Comparison of ENCODE assay signal across 29 cellular contexts in the genomic region with DNA sequence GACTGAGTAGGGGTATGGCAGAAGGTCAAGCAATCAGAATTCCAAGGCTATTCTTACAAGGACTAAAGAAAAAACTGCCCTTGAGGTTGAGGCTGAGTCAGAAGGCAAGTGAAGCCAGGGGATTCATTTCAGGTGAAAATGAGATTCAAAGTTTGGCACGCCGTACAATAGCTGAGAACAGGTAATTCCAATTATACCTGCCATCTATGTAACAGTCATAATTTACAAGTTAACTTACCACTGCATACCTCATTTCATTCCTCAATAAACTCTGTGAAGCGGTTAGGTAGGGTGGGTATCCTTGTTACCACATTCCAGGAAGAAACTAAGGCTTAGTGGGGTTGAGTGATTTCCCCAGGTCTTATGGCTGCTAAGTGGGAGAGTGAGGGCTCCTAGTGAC.
"Had no signal": no experiment of that assay in that cellular context is flagged by ENCODE, and none has a peak within 500 bp of the region (broad histone marks: within the 10 kb centered on the region; RNA-seq: fewer than 3 reads in every experiment).

No MANE protein-coding gene starts in this region.

- H3K4me3 Mint-ChIP-seq: activated CD4-positive, alpha-beta T cell treated with anti-CD3 and anti-CD28 coated beads, Interleukin-2, amount 10 ng/mL, durations not matched to agents 7 days and 5 days; activated CD8-positive, alpha-beta T cell treated with anti-CD3 and anti-CD28 coated beads for 36 hours; activated naive CD4-positive, alpha-beta T cell treated with anti-CD3 and anti-CD28 coated beads, Interleukin-2, amount 50 U/mL, for 24 hours; activated naive CD8-positive, alpha-beta T cell treated with anti-CD3 and anti-CD28 coated beads for 36 hours; activated naive CD8-positive, alpha-beta T cell treated with anti-CD3 and anti-CD28 coated beads, Interleukin-2, amount 50 U/mL, for 24 hours; activated T-cell treated with anti-CD3 and anti-CD28 coated beads, Interleukin-2, amount 50 U/mL, for 4 hours; activated T-helper 17 cell treated with anti-CD3 and anti-CD28 coated beads, Interleukin-2, amount 50 U/mL, for 72 hours; effector memory CD8-positive, alpha-beta T cell had no signal

- ATAC-seq: activated CD8-positive, alpha-beta T cell treated with anti-CD3 and anti-CD28 coated beads for 36 hours; activated naive CD8-positive, alpha-beta T cell treated with anti-CD3 and anti-CD28 coated beads, Interleukin-2, amount 50 U/mL, for 24 hours; activated T-cell treated with anti-CD3 and anti-CD28 coated beads, Interleukin-2, amount 50 U/mL, for 4 hours; activated T-helper 17 cell treated with anti-CD3 and anti-CD28 coated beads, Interleukin-2, amount 50 U/mL, for 72 hours; body of pancreas; effector memory CD8-positive, alpha-beta T cell; gastroesophageal sphincter had no signal

- H3K36me3 Mint-ChIP-seq: activated naive CD4-positive, alpha-beta T cell treated with anti-CD3 and anti-CD28 coated beads, Interleukin-2, amount 50 U/mL, for 24 hours; activated naive CD8-positive, alpha-beta T cell treated with anti-CD3 and anti-CD28 coated beads for 36 hours had no signal

- H3K27ac Mint-ChIP-seq: activated CD4-positive, alpha-beta T cell treated with anti-CD3 and anti-CD28 coated beads, Interleukin-2, amount 10 ng/mL, durations not matched to agents 7 days and 5 days; activated CD8-positive, alpha-beta T cell treated with anti-CD3 and anti-CD28 coated beads for 36 hours; activated naive CD8-positive, alpha-beta T cell treated with anti-CD3 and anti-CD28 coated beads for 36 hours; activated naive CD8-positive, alpha-beta T cell treated with anti-CD3 and anti-CD28 coated beads, Interleukin-2, amount 50 U/mL, for 24 hours; activated T-helper 17 cell treated with anti-CD3 and anti-CD28 coated beads, Interleukin-2, amount 50 U/mL, for 72 hours; effector memory CD8-positive, alpha-beta T cell had no signal

- H3K27me3 ChIP-seq: adrenal gland, body of pancreas, esophagus squamous epithelium, gastroesophageal sphincter had no signal

- H3K4me1 Mint-ChIP-seq: activated CD4-positive, alpha-beta T cell treated with anti-CD3 and anti-CD28 coated beads, Interleukin-2, amount 10 ng/mL, durations not matched to agents 7 days and 5 days; activated naive CD4-positive, alpha-beta T cell treated with anti-CD3 and anti-CD28 coated beads, Interleukin-2, amount 50 U/mL, for 24 hours; activated naive CD8-positive, alpha-beta T cell treated with anti-CD3 and anti-CD28 coated beads for 36 hours; activated naive CD8-positive, alpha-beta T cell treated with anti-CD3 and anti-CD28 coated beads, Interleukin-2, amount 50 U/mL, for 24 hours; activated T-helper 17 cell treated with anti-CD3 and anti-CD28 coated beads, Interleukin-2, amount 50 U/mL, for 72 hours had no signal

- DNase-seq: activated CD4-positive, alpha-beta T cell treated with anti-CD3 and anti-CD28 coated beads for 1 hour; activated CD4-positive, alpha-beta T cell treated with anti-CD3 and anti-CD28 coated beads for 4 hours; activated CD4-positive, alpha-beta T cell treated with anti-CD3 and anti-CD28 coated beads, Interleukin-2, amount 10 ng/mL, durations not matched to agents 7 days and 5 days; activated CD4-positive, alpha-beta T cell treated with anti-CD3 and anti-CD28 coated beads, Interleukin-2, amount 50 U/mL, for 48 hours; activated CD8-positive, alpha-beta memory T cell treated with anti-CD3 and anti-CD28 coated beads for 24 hours; activated CD8-positive, alpha-beta T cell treated with anti-CD3 and anti-CD28 coated beads for 36 hours; activated effector memory CD4-positive, alpha-beta T cell treated with Interleukin-2 at 50 U/mL for 16 hours; activated gamma-delta T cell treated with Interleukin-2 at 50 U/mL for 16 hours; activated naive CD4-positive, alpha-beta T cell treated with Interleukin-2 at 50 U/mL for 16 hours; activated naive CD8-positive, alpha-beta T cell treated with anti-CD3 and anti-CD28 coated beads for 36 hours; activated naive CD8-positive, alpha-beta T cell treated with anti-CD3 and anti-CD28 coated beads, Interleukin-2, amount 50 U/mL, for 24 hours; activated T-cell treated with anti-CD3 and anti-CD28 coated beads, Interleukin-2, amount 50 U/mL, for 4 hours; adrenal gland; amygdala; aorta; body of pancreas; caudate nucleus; cortex of kidney; dermis blood vessel endothelial cell; effector CD4-positive, alpha-beta T cell; effector memory CD8-positive, alpha-beta T cell; erythroblast; esophagus squamous epithelium; foreskin melanocyte; T-helper 2 cell had no signal

- H3K9me3 ChIP-seq: adrenal gland, body of pancreas, esophagus squamous epithelium, gastroesophageal sphincter had no signal

- H3K4me3 ChIP-seq: adrenal gland, body of pancreas, esophagus squamous epithelium, gastroesophageal sphincter had no signal

- H3K27ac ChIP-seq: adrenal gland, body of pancreas, esophagus squamous epithelium, gastroesophageal sphincter had no signal

- H3K9me3 Mint-ChIP-seq: activated CD4-positive, alpha-beta T cell treated with anti-CD3 and anti-CD28 coated beads, Interleukin-2, amount 10 ng/mL, durations not matched to agents 7 days and 5 days; activated CD8-positive, alpha-beta T cell treated with anti-CD3 and anti-CD28 coated beads for 36 hours; activated naive CD4-positive, alpha-beta T cell treated with anti-CD3 and anti-CD28 coated beads, Interleukin-2, amount 50 U/mL, for 24 hours; activated naive CD8-positive, alpha-beta T cell treated with anti-CD3 and anti-CD28 coated beads for 36 hours; activated naive CD8-positive, alpha-beta T cell treated with anti-CD3 and anti-CD28 coated beads, Interleukin-2, amount 50 U/mL, for 24 hours; activated T-cell treated with anti-CD3 and anti-CD28 coated beads, Interleukin-2, amount 50 U/mL, for 4 hours; activated T-helper 17 cell treated with anti-CD3 and anti-CD28 coated beads, Interleukin-2, amount 50 U/mL, for 72 hours; effector memory CD8-positive, alpha-beta T cell had no signal

- H3K36me3 ChIP-seq: adrenal gland, esophagus squamous epithelium, gastroesophageal sphincter had no signal

- FAIRE-seq: colon had no signal

- H3K4me1 ChIP-seq: adrenal gland, body of pancreas, gastroesophageal sphincter had no signal
